In the genomic region with DNA sequence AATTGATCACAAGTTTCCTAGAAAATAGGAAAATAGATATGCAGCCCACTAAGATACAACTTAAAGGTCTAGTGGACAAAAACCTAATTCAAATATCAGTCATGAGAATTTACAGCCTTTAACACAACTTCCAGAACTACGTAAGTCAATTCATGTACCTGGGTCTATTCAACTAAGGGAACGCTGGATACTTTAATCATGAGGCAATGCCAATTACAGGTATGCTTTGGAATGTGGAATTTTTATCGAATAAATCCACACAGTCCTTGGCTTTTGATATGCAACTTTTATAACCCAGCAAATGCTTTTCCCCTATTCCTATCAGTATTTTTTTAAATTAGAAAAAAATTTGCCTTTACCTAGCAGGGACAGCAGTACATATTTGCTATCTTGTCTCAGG, we compare ENCODE assay signal across 34 cellular contexts.
"Had no signal": no experiment of that assay in that cellular context is flagged by ENCODE, and none has a peak within 500 bp of the region (broad histone marks: within the 10 kb centered on the region; RNA-seq: fewer than 3 reads in every experiment).

No MANE protein-coding gene starts in this region.

- H3K27me3 Mint-ChIP-seq: activated B cell treated with CpG ODN at 0.5 μM for 24 hours; activated CD4-positive, alpha-beta memory T cell treated with anti-CD3 and anti-CD28 coated beads for 36 hours; activated CD4-positive, alpha-beta T cell treated with anti-CD3 and anti-CD28 coated beads, Interleukin-2, amount 10 ng/mL, durations not matched to agents 24 days and 14 days; activated CD8-positive, alpha-beta T cell treated with anti-CD3 and anti-CD28 coated beads for 36 hours; activated naive CD4-positive, alpha-beta T cell treated with anti-CD3 and anti-CD28 coated beads, Interleukin-2, amount 10 ng/mL, durations not matched to agents 7 days and 5 days; activated naive CD4-positive, alpha-beta T cell treated with anti-CD3 and anti-CD28 coated beads, Interleukin-2, amount 50 U/mL, for 24 hours; activated naive CD8-positive, alpha-beta T cell; activated naive CD8-positive, alpha-beta T cell treated with anti-CD3 and anti-CD28 coated beads, Interleukin-2, amount 10 ng/mL, durations not matched to agents 7 days and 5 days; activated naive CD8-positive, alpha-beta T cell treated with anti-CD3 and anti-CD28 coated beads, Interleukin-2, amount 50 U/mL, for 24 hours had no signal

- H3K27ac Mint-ChIP-seq: activated B cell treated with CpG ODN at 0.5 μM for 24 hours; activated CD4-positive, alpha-beta memory T cell treated with anti-CD3 and anti-CD28 coated beads for 36 hours; activated CD4-positive, alpha-beta T cell treated with anti-CD3 and anti-CD28 coated beads, Interleukin-2, amount 10 ng/mL, durations not matched to agents 24 days and 14 days; activated CD8-positive, alpha-beta T cell treated with anti-CD3 and anti-CD28 coated beads for 36 hours; activated naive CD4-positive, alpha-beta T cell treated with anti-CD3 and anti-CD28 coated beads, Interleukin-2, amount 10 ng/mL, durations not matched to agents 7 days and 5 days; activated naive CD4-positive, alpha-beta T cell treated with anti-CD3 and anti-CD28 coated beads, Interleukin-2, amount 50 U/mL, for 24 hours; activated naive CD8-positive, alpha-beta T cell; activated naive CD8-positive, alpha-beta T cell treated with anti-CD3 and anti-CD28 coated beads, Interleukin-2, amount 10 ng/mL, durations not matched to agents 7 days and 5 days; activated naive CD8-positive, alpha-beta T cell treated with anti-CD3 and anti-CD28 coated beads, Interleukin-2, amount 50 U/mL, for 24 hours; activated T-helper 2 cell treated with anti-CD3 and anti-CD28 coated beads, Interferon-gamma antibody, Interleukin-2, Interleukin-4, amounts not matched to agents 10 μg/mL and 5 μg/mL and 100 μg/mL, durations not matched to agents 14 hours and 24 hours and 36 hours; T-helper 1 cell treated with Interleukin-12 subunit alpha and Interleukin-12 subunit beta and Interleukin-4 antibody, amounts not matched to agents 30 μg/mL and 1 μg/mL, for 36 hours; T-helper 2 cell treated with Interferon-gamma antibody and Interleukin-4, amounts not matched to agents 5 μg/mL and 100 μg/mL, for 36 hours had no signal

- H3K4me1 ChIP-seq: ascending aorta, breast epithelium had no signal

- H3K4me3 Mint-ChIP-seq: activated B cell treated with CpG ODN at 0.5 μM for 24 hours; activated CD4-positive, alpha-beta memory T cell treated with anti-CD3 and anti-CD28 coated beads for 36 hours; activated CD4-positive, alpha-beta T cell treated with anti-CD3 and anti-CD28 coated beads, Interleukin-2, amount 10 ng/mL, durations not matched to agents 24 days and 14 days; activated CD8-positive, alpha-beta T cell treated with anti-CD3 and anti-CD28 coated beads for 36 hours; activated naive CD4-positive, alpha-beta T cell treated with anti-CD3 and anti-CD28 coated beads, Interleukin-2, amount 10 ng/mL, durations not matched to agents 7 days and 5 days; activated naive CD4-positive, alpha-beta T cell treated with anti-CD3 and anti-CD28 coated beads, Interleukin-2, amount 50 U/mL, for 24 hours; activated naive CD8-positive, alpha-beta T cell; activated naive CD8-positive, alpha-beta T cell treated with anti-CD3 and anti-CD28 coated beads, Interleukin-2, amount 10 ng/mL, durations not matched to agents 7 days and 5 days; activated naive CD8-positive, alpha-beta T cell treated with anti-CD3 and anti-CD28 coated beads, Interleukin-2, amount 50 U/mL, for 24 hours; T-helper 1 cell treated with Interleukin-12 subunit alpha and Interleukin-12 subunit beta and Interleukin-4 antibody, amounts not matched to agents 30 μg/mL and 1 μg/mL, for 36 hours; T-helper 2 cell treated with Interferon-gamma antibody and Interleukin-4, amounts not matched to agents 5 μg/mL and 100 μg/mL, for 36 hours had no signal

- DNase-seq: activated B cell treated with CpG ODN at 0.5 μM for 24 hours; activated CD4-positive, alpha-beta memory T cell treated with anti-CD3 and anti-CD28 coated beads for 36 hours; activated CD4-positive, alpha-beta T cell treated with anti-CD3 and anti-CD28 coated beads for 4 hours; activated CD4-positive, alpha-beta T cell treated with anti-CD3 and anti-CD28 coated beads, Interleukin-2, amount 10 ng/mL, durations not matched to agents 24 days and 14 days; activated CD4-positive, alpha-beta T cell treated with anti-CD3 and anti-CD28 coated beads, Interleukin-2, amount 50 U/mL, for 1 hour; activated CD4-positive, alpha-beta T cell treated with anti-CD3 and anti-CD28 coated beads, Interleukin-2, amount 50 U/mL, for 4 hours; activated CD4-positive, CD25-positive, alpha-beta regulatory T cell treated with anti-CD3 and anti-CD28 coated beads, Interleukin-2, amount 50 U/mL, for 72 hours; activated CD8-positive, alpha-beta memory T cell treated with anti-CD3 and anti-CD28 coated beads, Interleukin-2, amount 50 U/mL, for 4 hours; activated CD8-positive, alpha-beta T cell treated with anti-CD3 and anti-CD28 coated beads for 36 hours; activated effector memory CD4-positive, alpha-beta T cell treated with Interleukin-2 at 50 U/mL for 16 hours; activated gamma-delta T cell; activated naive CD4-positive, alpha-beta T cell treated with anti-CD3 and anti-CD28 coated beads, Interleukin-2, amount 10 ng/mL, durations not matched to agents 7 days and 5 days; activated naive CD4-positive, alpha-beta T cell treated with Interleukin-2 at 50 U/mL for 16 hours; activated naive CD8-positive, alpha-beta T cell treated with anti-CD3 and anti-CD28 coated beads, Interleukin-2, amount 10 ng/mL, durations not matched to agents 7 days and 5 days; activated naive CD8-positive, alpha-beta T cell treated with anti-CD3 and anti-CD28 coated beads, Interleukin-2, amount 50 U/mL, for 24 hours; activated T-cell treated with anti-CD3 and anti-CD28 coated beads for 4 hours; activated T-cell treated with anti-CD3 and anti-CD28 coated beads, Interleukin-2, amount 50 U/mL, for 1 hour; activated T-cell treated with anti-CD3 and anti-CD28 coated beads, Interleukin-2, amount 50 U/mL, for 48 hours; amygdala; anterior cingulate cortex; brain microvascular endothelial cell; central memory CD4-positive, alpha-beta T cell; T-helper 1 cell; T-helper 2 cell; T-helper 9 cell had no signal

- H3K4me3 ChIP-seq: ascending aorta, breast epithelium had no signal

- H3K4me1 Mint-ChIP-seq: activated B cell treated with CpG ODN at 0.5 μM for 24 hours; activated CD4-positive, alpha-beta T cell treated with anti-CD3 and anti-CD28 coated beads, Interleukin-2, amount 10 ng/mL, durations not matched to agents 24 days and 14 days; activated naive CD4-positive, alpha-beta T cell treated with anti-CD3 and anti-CD28 coated beads, Interleukin-2, amount 10 ng/mL, durations not matched to agents 7 days and 5 days; activated naive CD4-positive, alpha-beta T cell treated with anti-CD3 and anti-CD28 coated beads, Interleukin-2, amount 50 U/mL, for 24 hours; activated naive CD8-positive, alpha-beta T cell treated with anti-CD3 and anti-CD28 coated beads, Interleukin-2, amount 10 ng/mL, durations not matched to agents 7 days and 5 days; activated naive CD8-positive, alpha-beta T cell treated with anti-CD3 and anti-CD28 coated beads, Interleukin-2, amount 50 U/mL, for 24 hours had no signal

- H3K27ac ChIP-seq: ascending aorta, brain microvascular endothelial cell, breast epithelium, VCaP had no signal

- H3K27me3 ChIP-seq: ascending aorta, brain microvascular endothelial cell, breast epithelium had no signal

- ATAC-seq: activated CD8-positive, alpha-beta T cell treated with anti-CD3 and anti-CD28 coated beads for 36 hours; activated naive CD8-positive, alpha-beta T cell treated with anti-CD3 and anti-CD28 coated beads, Interleukin-2, amount 50 U/mL, for 24 hours had no signal

- H3K36me3 ChIP-seq: ascending aorta, brain microvascular endothelial cell, breast epithelium had no signal

- H3K9me3 ChIP-seq: ascending aorta, breast epithelium had no signal

- H3K9me3 Mint-ChIP-seq: activated B cell treated with CpG ODN at 0.5 μM for 24 hours; activated CD8-positive, alpha-beta T cell treated with anti-CD3 and anti-CD28 coated beads for 36 hours; activated naive CD4-positive, alpha-beta T cell treated with anti-CD3 and anti-CD28 coated beads, Interleukin-2, amount 50 U/mL, for 24 hours; activated naive CD8-positive, alpha-beta T cell treated with anti-CD3 and anti-CD28 coated beads, Interleukin-2, amount 10 ng/mL, durations not matched to agents 7 days and 5 days; activated naive CD8-positive, alpha-beta T cell treated with anti-CD3 and anti-CD28 coated beads, Interleukin-2, amount 50 U/mL, for 24 hours; activated T-helper 2 cell treated with anti-CD3 and anti-CD28 coated beads, Interferon-gamma antibody, Interleukin-2, Interleukin-4, amounts not matched to agents 10 μg/mL and 5 μg/mL and 100 μg/mL, durations not matched to agents 14 hours and 24 hours and 36 hours had no signal

- FAIRE-seq: TTC549 had no signal

- H3K36me3 Mint-ChIP-seq: activated CD4-positive, alpha-beta memory T cell treated with anti-CD3 and anti-CD28 coated beads for 36 hours; activated naive CD4-positive, alpha-beta T cell treated with anti-CD3 and anti-CD28 coated beads, Interleukin-2, amount 10 ng/mL, durations not matched to agents 7 days and 5 days; activated naive CD4-positive, alpha-beta T cell treated with anti-CD3 and anti-CD28 coated beads, Interleukin-2, amount 50 U/mL, for 24 hours; activated naive CD8-positive, alpha-beta T cell; activated naive CD8-positive, alpha-beta T cell treated with anti-CD3 and anti-CD28 coated beads, Interleukin-2, amount 10 ng/mL, durations not matched to agents 7 days and 5 days had no signal
